ENCODE assay signal across 1 cellular context in genomic region chr6:43181942-43182860, GRCh38.
TF ChIP-seq lines count a peak whose summit lies in the region.

Gene CUL9 (plus strand): TSS chr6:43182196. CDS start chr6:43184311, 2,115 bp downstream.

TF ChIP-seq in HepG2, 621 proteins besides CTCF, POLR2A, EP300 and RAD21 (continued from another document and continues in another):
- TF ChIP-seq HMGXB3 (CRISPR knock-in tag; IDR thresholded peaks at IDR 0.05; ENCODE audit: borderline replicate concordance) (peak; percentile 93), RBFOX2 (IDR thresholded peaks at IDR 0.05; ENCODE audit: low read depth, low read length) (peak; percentile 95), POGK (CRISPR knock-in tag; conservative IDR thresholded peaks at IDR 0.05) (peak; percentile 91), ZNF841 (CRISPR knock-in tag; IDR thresholded peaks at IDR 0.05; ENCODE audit: borderline replicate concordance) (no peak), TRIM24 (CRISPR knock-in tag; IDR thresholded peaks at IDR 0.05) (no peak), POLR2AphosphoS2 (IDR thresholded peaks at IDR 0.05; ENCODE audit: low read depth, low read length) (no peak; the same call in 1 of the 2 replicates), FUBP1 (CRISPR knock-in tag; IDR thresholded peaks at IDR 0.05; ENCODE audit: borderline replicate concordance) (no peak), ZBTB10 (CRISPR knock-in tag; IDR thresholded peaks at IDR 0.05; ENCODE audit: borderline replicate concordance) (no peak; the same call in 1 of the 2 replicates), ZNF225 (CRISPR knock-in tag; IDR thresholded peaks at IDR 0.05) (peak; percentile 41; the same call in 1 of the 2 replicates), ZNF709 (CRISPR knock-in tag; IDR thresholded peaks at IDR 0.05) (0 out of 2 replicates have a peak, but pooled peaks have one; percentile 53), AKNA (CRISPR knock-in tag; IDR thresholded peaks at IDR 0.05; ENCODE audit: borderline replicate concordance) (no peak), ZNF710 (CRISPR knock-in tag; IDR thresholded peaks at IDR 0.05; ENCODE audit: borderline replicate concordance) (peak; percentile 79; the same call in 1 of the 2 replicates), SRSF4 (IDR thresholded peaks at IDR 0.05; ENCODE audit: low read depth, low read length, poor library complexity, severe bottlenecking) (no peak), CEBPG (CRISPR knock-in tag; IDR thresholded peaks at IDR 0.05) (0 out of 2 replicates have a peak, but pooled peaks have one; percentile 12), DMTF1 (CRISPR knock-in tag; IDR thresholded peaks at IDR 0.05) (0 out of 2 replicates have a peak, but pooled peaks have one; percentile 86), DMAP1 (CRISPR knock-in tag; IDR thresholded peaks at IDR 0.05) (peak; percentile 97), SIX4 (CRISPR knock-in tag; IDR thresholded peaks at IDR 0.05) (no peak), ZNF724P (CRISPR knock-in tag; IDR thresholded peaks at IDR 0.05; ENCODE audit: borderline replicate concordance) (peak; percentile 89; the same call in 1 of the 2 replicates), GFI1 (CRISPR knock-in tag; IDR thresholded peaks at IDR 0.05; ENCODE audit: borderline replicate concordance) (no peak), DRAP1 (CRISPR knock-in tag; IDR thresholded peaks at IDR 0.05) (peak; percentile 67; the same call in 1 of the 2 replicates), ZNF331 (CRISPR knock-in tag; IDR thresholded peaks at IDR 0.05) (peak; percentile 91), ZNF512 (CRISPR knock-in tag; IDR thresholded peaks at IDR 0.05) (no peak), ZNF263 (CRISPR knock-in tag; IDR thresholded peaks at IDR 0.05) (peak; percentile 70; the same call in 1 of the 2 replicates), BRCA1 (CRISPR knock-in tag; IDR thresholded peaks at IDR 0.05) (0 out of 2 replicates have a peak, but pooled peaks have one; percentile 72), ZNF230 (CRISPR knock-in tag; IDR thresholded peaks at IDR 0.05) (peak; percentile 94), ZNF20 (CRISPR knock-in tag; IDR thresholded peaks at IDR 0.05) (no peak), TCF12 (IDR thresholded peaks at IDR 0.05) (no peak), TCF12 (CRISPR knock-in tag; IDR thresholded peaks at IDR 0.05) (peak; percentile 73; the same call in 1 of the 2 replicates), ZFP1 (CRISPR knock-in tag; IDR thresholded peaks at IDR 0.05) (0 out of 2 replicates have a peak, but pooled peaks have one; percentile 71), ZSCAN9 (CRISPR knock-in tag; IDR thresholded peaks at IDR 0.05; ENCODE audit: borderline replicate concordance) (no peak), ZNF816 (CRISPR knock-in tag; IDR thresholded peaks at IDR 0.05; ENCODE audit: borderline replicate concordance) (no peak), NFIB (CRISPR knock-in tag; IDR thresholded peaks at IDR 0.05; ENCODE audit: borderline replicate concordance) (no peak), ZNF432 (CRISPR knock-in tag; IDR thresholded peaks at IDR 0.05; ENCODE audit: borderline replicate concordance) (no peak; the same call in 1 of the 2 replicates)
